Comparison of ENCODE assay signal across 13 cellular contexts in genomic region chr2:157260403-157261198, GRCh38. TPM values are rescaled to one million over a fixed set of nuclear protein-coding genes. Genes with fewer than 3 reads are reported as not detected.
DNase-seq lines count a peak whose midpoint lies in the region; ATAC-seq, FAIRE-seq and TF ChIP-seq lines count a peak whose summit lies in the region.
"Had no signal": no experiment of that assay in that cellular context is flagged by ENCODE, and none has a peak within 500 bp of the region (broad histone marks: within the 10 kb centered on the region; RNA-seq: fewer than 3 reads in every experiment).

No MANE protein-coding gene starts in this region.

- peaks cover 11% of the 10 kb centered on the region for H3K27me3 Mint-ChIP-seq in activated T-cell treated with anti-CD3 and anti-CD28 coated beads, Interleukin-2, amount 50 U/mL, for 24 hours

- DNase-seq in activated T-cell treated with anti-CD3 and anti-CD28 coated beads, Interleukin-2, amount 50 U/mL, for 24 hours: no peak
- DNase-seq in activated T-cell treated with anti-CD3 and anti-CD28 coated beads, Interleukin-2, amount 50 U/mL, for 48 hours: no peak
- DNase-seq in RWPE2 (ENCODE audit: low spot score) (no peak), epithelial cell of prostate (ENCODE audit: low read depth, low spot score) (no peak), small intestine (peak; percentile 74), DMS153 treated with DMSO at 0.1 percent for 48 hours (lab: John Stamatoyannopoulos, UW; ENCODE audit: unreplicated experiment) (no peak), H4 (ENCODE audit: low spot score) (no peak), NCI-H1105 (lab: John Stamatoyannopoulos, UW) (no peak)
- DNase-seq: immature natural killer cell, NCI-H1092 had no signal

- FAIRE-seq in small intestine (lab: Jason Lieb, UNC): no peak
- FAIRE-seq: TTC549 had no signal

- H3K27me3 ChIP-seq in RWPE2 (ENCODE audit: insufficient read depth, poor library complexity, severe bottlenecking) (no peaks in the 10 kb centered on the region), small intestine (ENCODE audit: control insufficient read depth in 2 of 2, insufficient read depth in 2 of 2, low read length in 2 of 2) (no peaks in the 10 kb centered on the region)
- H3K27me3 ChIP-seq: BLaER1 had no signal

- H3K27ac ChIP-seq in RWPE2 (ENCODE audit: poor library complexity, severe bottlenecking) (peak overlapping the region; percentile 46), epithelial cell of prostate (peak overlapping the region; percentile 90), small intestine (ENCODE audit: low read depth in 1 of 2, low read length in 1 of 2) (peak overlapping the region; percentile 61 to 64)
- H3K27ac ChIP-seq: BLaER1, neutrophil had no signal

- H3K36me3 Mint-ChIP-seq in activated T-cell treated with anti-CD3 and anti-CD28 coated beads, Interleukin-2, amount 50 U/mL, for 24 hours (ENCODE audit: low read depth): no peaks in the 10 kb centered on the region
- H3K36me3 Mint-ChIP-seq: immature natural killer cell had no signal

- TF ChIP-seq CTCF in RWPE2 (IDR thresholded peaks at IDR 0.05; ENCODE audit: poor library complexity, severe bottlenecking): no peak

- H3K27ac Mint-ChIP-seq in activated T-cell treated with anti-CD3 and anti-CD28 coated beads, Interleukin-2, amount 50 U/mL, for 24 hours: peak overlapping the region; percentile 88
- H3K27ac Mint-ChIP-seq: immature natural killer cell had no signal

- H3K4me3 Mint-ChIP-seq in activated T-cell treated with anti-CD3 and anti-CD28 coated beads, Interleukin-2, amount 50 U/mL, for 24 hours: peak overlapping the region; percentile 32
- H3K4me3 Mint-ChIP-seq: immature natural killer cell had no signal

- no peak overlapping the region for H3K4me3 ChIP-seq in RWPE2 (ENCODE audit: severe bottlenecking)
- peak overlapping the region in 1 of 2 donors; percentile 7 for H3K4me3 ChIP-seq in small intestine (ENCODE audit: low read depth in 1 of 2, low read length in 2 of 2)
- H3K4me3 ChIP-seq: BLaER1 had no signal

- H3K9me3 ChIP-seq in RWPE2 (ENCODE audit: severe bottlenecking): no peaks in the 10 kb centered on the region
- H3K9me3 ChIP-seq in small intestine (ENCODE audit: control insufficient read depth, low read depth): no peaks in the 10 kb centered on the region
- H3K9me3 ChIP-seq: BLaER1, neutrophil had no signal

- ATAC-seq in RWPE2 (ENCODE audit: low read depth): no peak; the same call in 2 of the 3 replicates

- peaks cover 58% of the 10 kb centered on the region for H3K4me1 Mint-ChIP-seq in activated T-cell treated with anti-CD3 and anti-CD28 coated beads, Interleukin-2, amount 50 U/mL, for 24 hours (ENCODE audit: low read depth)
- H3K4me1 Mint-ChIP-seq: immature natural killer cell had no signal

- H3K9me3 Mint-ChIP-seq in activated T-cell treated with anti-CD3 and anti-CD28 coated beads, Interleukin-2, amount 50 U/mL, for 24 hours: no peaks in the 10 kb centered on the region
- H3K9me3 Mint-ChIP-seq: immature natural killer cell had no signal

- H3K36me3 ChIP-seq in RWPE2 (ENCODE audit: low read depth): no peaks in the 10 kb centered on the region
- no peaks in the 10 kb centered on the region for H3K36me3 ChIP-seq in small intestine (ENCODE audit: control insufficient read depth in 2 of 2, insufficient read depth in 2 of 2, low read length in 2 of 2)
- H3K36me3 ChIP-seq: BLaER1, neutrophil had no signal

- H3K4me1 ChIP-seq in RWPE2 (ENCODE audit: insufficient read depth, poor library complexity, severe bottlenecking): peaks cover 10% of the 10 kb centered on the region
- peaks cover 0 to 4% of the 10 kb centered on the region in 2 donors for H3K4me1 ChIP-seq in small intestine (ENCODE audit: control insufficient read depth in 2 of 2, insufficient read depth in 1 of 2, low read depth in 1 of 2, low read length in 1 of 2)

- WGBS in small intestine, 3 donors: 44 to 66% (median 58%) methylated on average over 5 of the region's 5 CpGs

RNA-seq across cellular contexts. Expression of gene GALNT5, which starts 3.1 kb away (rescaled TPM):
- polyA plus RNA-seq in small intestine: 1 to 10 TPM in 1 of 3 donors, under 1 TPM in 2; 0.67 to 3.8 (median 0.81) TPM
- 0.04 and 0.14 TPM in 2 replicates for total RNA-seq in H4 (2014; rRNA removed; shearing (Covaris generic))
- polyA plus RNA-seq: immature natural killer cell had no signal
